Comparison of ENCODE assay signal across 16 cellular contexts in genomic region chr10:22665329-22665728, GRCh38.
"Had no signal": no experiment of that assay in that cellular context is flagged by ENCODE, and none has a peak within 500 bp of the region (broad histone marks: within the 10 kb centered on the region; RNA-seq: fewer than 3 reads in every experiment).

No MANE protein-coding gene starts in this region.

- H3K9me3 Mint-ChIP-seq: nephron progenitor cell; T-helper 1 cell treated with Interleukin-12 subunit alpha and Interleukin-12 subunit beta and Interleukin-4 antibody, amounts not matched to agents 30 μg/mL and 1 μg/mL, for 36 hours had no signal

- H3K27ac Mint-ChIP-seq: nephron progenitor cell had no signal

- H3K27ac ChIP-seq: cardiac muscle cell, sigmoid colon, testis had no signal

- H3K9me3 ChIP-seq: heart left ventricle, left lung, mucosa of descending colon, sigmoid colon, testis had no signal

- H3K4me3 Mint-ChIP-seq: nephron progenitor cell had no signal

- H3K4me3 ChIP-seq: cardiac muscle cell, heart left ventricle, left lung, mucosa of descending colon, sigmoid colon, testis had no signal

- DNase-seq: activated CD4-positive, alpha-beta T cell treated with anti-CD3 and anti-CD28 coated beads, Interleukin-2, amount 50 U/mL, for 48 hours; activated CD4-positive, CD25-positive, alpha-beta regulatory T cell; activated CD8-positive, alpha-beta memory T cell treated with anti-CD3 and anti-CD28 coated beads, Interleukin-2, amount 50 U/mL, for 48 hours; foreskin melanocyte; heart left ventricle; islet precursor cell; left lung; mucosa of descending colon; nephron progenitor cell; sigmoid colon; stimulated activated CD4-positive, alpha-beta T cell treated with anti-CD3 and anti-CD28 coated beads, Interleukin-2, amount 100 ng/mL, for 24 hours; stimulated activated naive CD4-positive, alpha-beta T cell; testis had no signal

- H3K36me3 ChIP-seq: cardiac muscle cell, heart left ventricle, left lung, sigmoid colon had no signal

- ATAC-seq: heart left ventricle, left lung, mucosa of descending colon, SK-N-SH treated with all-trans-retinoic acid at 6 μM for 48 hours had no signal

- H3K4me1 ChIP-seq: testis had no signal

- H3K27me3 ChIP-seq: cardiac muscle cell, heart left ventricle, left lung, sigmoid colon, testis had no signal
